Comparison of ENCODE assay signal across 15 cellular contexts in the genomic region with DNA sequence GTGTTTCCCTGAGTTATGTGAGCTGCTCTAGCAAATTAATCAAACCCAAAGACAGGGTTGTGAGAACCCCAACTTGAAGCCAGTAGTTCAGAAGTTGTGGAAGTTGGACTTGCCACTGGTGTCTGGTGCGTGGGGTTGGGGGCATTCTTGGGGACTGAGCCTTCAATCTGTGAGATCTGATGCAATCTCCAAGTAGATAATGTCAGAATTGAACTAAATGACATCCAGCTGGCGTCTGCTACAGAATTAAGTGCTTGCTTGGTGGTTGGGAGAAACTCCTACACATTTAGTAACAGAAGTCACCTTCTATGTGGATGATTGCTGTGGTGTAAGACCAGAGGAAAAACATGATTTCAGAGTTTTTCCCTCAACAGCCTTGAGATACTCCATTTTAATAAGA.
"Had no signal": no experiment of that assay in that cellular context is flagged by ENCODE, and none has a peak within 500 bp of the region (broad histone marks: within the 10 kb centered on the region; RNA-seq: fewer than 3 reads in every experiment).

No MANE protein-coding gene starts in this region.

- ATAC-seq: left lobe of liver; natural killer cell treated with Interleukin-12 subunit alpha and Interleukin-12 subunit beta and Interleukin-15 and Interleukin-18, amount 100 ng/mL, for 72 hours; psoas muscle; right lobe of liver; stimulated activated naive B cell treated with anti-CD40 and anti-IgM and Interleukin-4, amounts not matched to agents 10 μg/mL and 1 μg/mL and 100 μg/mL, for 72 hours; upper lobe of right lung had no signal

- H3K27me3 Mint-ChIP-seq: stimulated activated naive B cell treated with anti-CD40 and anti-IgM and Interleukin-4, amounts not matched to agents 10 μg/mL and 1 μg/mL and 100 μg/mL, for 72 hours had no signal

- H3K4me3 Mint-ChIP-seq: natural killer cell treated with Interleukin-12 subunit alpha and Interleukin-12 subunit beta and Interleukin-15 and Interleukin-18, amount 100 ng/mL, for 72 hours; stimulated activated naive B cell treated with anti-CD40 and anti-IgM and Interleukin-4, amounts not matched to agents 10 μg/mL and 1 μg/mL and 100 μg/mL, for 72 hours; T-helper 2 cell treated with Interferon-gamma antibody and Interleukin-4, amounts not matched to agents 5 μg/mL and 100 μg/mL, for 36 hours had no signal

- H3K27ac Mint-ChIP-seq: natural killer cell treated with Interleukin-12 subunit alpha and Interleukin-12 subunit beta and Interleukin-15 and Interleukin-18, amount 100 ng/mL, for 72 hours; stimulated activated naive B cell treated with anti-CD40 and anti-IgM and Interleukin-4, amounts not matched to agents 10 μg/mL and 1 μg/mL and 100 μg/mL, for 72 hours; T-helper 2 cell treated with Interferon-gamma antibody and Interleukin-4, amounts not matched to agents 5 μg/mL and 100 μg/mL, for 36 hours had no signal

- H3K36me3 Mint-ChIP-seq: natural killer cell treated with Interleukin-12 subunit alpha and Interleukin-12 subunit beta and Interleukin-15 and Interleukin-18, amount 100 ng/mL, for 72 hours had no signal

- DNase-seq: activated CD4-positive, alpha-beta T cell treated with anti-CD3 and anti-CD28 coated beads for 1 hour; activated CD4-positive, alpha-beta T cell treated with anti-CD3 and anti-CD28 coated beads, Interleukin-2, amount 50 U/mL, for 48 hours; caudate nucleus; colonic mucosa; effector CD4-positive, alpha-beta T cell; foreskin melanocyte; head of caudate nucleus; psoas muscle; right lobe of liver; stimulated activated CD4-positive, alpha-beta T cell treated with anti-CD3 and anti-CD28 coated beads, Interleukin-2, amount 100 ng/mL, for 24 hours; stimulated activated naive B cell treated with anti-CD40 and anti-IgM and Interleukin-4, amounts not matched to agents 10 μg/mL and 1 μg/mL and 100 μg/mL, for 72 hours; upper lobe of right lung had no signal

- H3K9me3 Mint-ChIP-seq: natural killer cell treated with Interleukin-12 subunit alpha and Interleukin-12 subunit beta and Interleukin-15 and Interleukin-18, amount 100 ng/mL, for 72 hours; T-helper 2 cell treated with Interferon-gamma antibody and Interleukin-4, amounts not matched to agents 5 μg/mL and 100 μg/mL, for 36 hours had no signal
